In genomic region chr17:75155191-75155601, GRCh38 we compare ENCODE assay signal across 1 cellular context.
TF ChIP-seq lines count a peak whose summit lies in the region.

No MANE protein-coding gene starts in this region.

TF ChIP-seq in HCT116, 20 proteins besides CTCF, POLR2A, EP300 and RAD21:
- TF ChIP-seq YY1 (IDR thresholded peaks at IDR 0.05; ENCODE audit: extremely low read depth, insufficient replicate concordance, low read depth, low read length), result no peak
- TF ChIP-seq EGR1 (IDR thresholded peaks at IDR 0.05; ENCODE audit: low read depth), result no peak; the same call in 1 of the 2 replicates
- no peak for TF ChIP-seq TCF7L2 (IDR thresholded peaks at IDR 0.05; ENCODE audit: borderline replicate concordance, extremely low read depth, insufficient read depth, insufficient read length)
- no peak for TF ChIP-seq CEBPB (IDR thresholded peaks at IDR 0.05; ENCODE audit: low read depth)
- TF ChIP-seq EZH2phosphoT487 (IDR thresholded peaks at IDR 0.05; ENCODE audit: borderline replicate concordance), result no peak
- no peak for TF ChIP-seq POLR2AphosphoS5 (IDR thresholded peaks at IDR 0.05; ENCODE audit: low read depth, low read length)
- TF ChIP-seq ZBTB33 (IDR thresholded peaks at IDR 0.05; ENCODE audit: extremely low read depth, insufficient replicate concordance, low read length), result no peak
- TF ChIP-seq ATF3 (IDR thresholded peaks at IDR 0.05), result no peak
